In the genomic region with DNA sequence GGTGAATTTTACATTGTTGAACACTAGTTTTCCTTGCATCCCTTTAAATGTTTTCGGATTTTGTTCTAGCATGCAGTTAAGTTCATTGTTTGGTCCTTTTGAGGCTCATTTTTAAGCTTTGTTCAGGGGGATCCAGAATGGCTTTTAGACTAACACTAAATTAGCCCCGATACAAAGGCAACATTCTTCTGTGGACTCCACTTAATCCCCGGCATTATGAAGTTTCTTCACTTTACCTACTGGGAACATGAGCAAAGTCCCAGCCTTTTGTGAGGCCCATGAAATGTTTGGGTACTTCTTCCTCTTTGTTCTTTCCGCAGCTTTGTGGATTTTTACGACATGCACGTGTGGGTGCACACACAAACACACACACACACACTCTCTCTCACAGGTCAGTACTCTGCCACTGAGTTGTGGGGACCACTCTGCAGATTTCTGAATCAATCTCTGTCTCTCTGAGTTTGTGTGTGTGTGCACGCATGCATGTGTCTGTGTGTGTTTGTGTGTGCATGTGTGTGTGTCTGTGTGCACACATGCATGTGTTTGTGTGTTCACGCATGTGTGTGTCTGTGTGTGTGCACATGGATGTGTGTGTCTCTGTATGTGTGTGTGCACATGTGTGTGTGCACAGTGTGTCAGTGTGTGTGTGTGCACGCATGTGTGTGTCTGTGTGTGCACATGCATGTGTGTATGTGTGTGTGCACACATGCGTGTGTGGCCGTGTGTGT, we compare ENCODE assay signal across 13 cellular contexts.
"Had no signal": no experiment of that assay in that cellular context is flagged by ENCODE, and none has a peak within 500 bp of the region (broad histone marks: within the 10 kb centered on the region; RNA-seq: fewer than 3 reads in every experiment).

No MANE protein-coding gene starts in this region.

- H3K36me3 Mint-ChIP-seq: natural killer cell treated with Interleukin-12 subunit alpha and Interleukin-12 subunit beta and Interleukin-15 and Interleukin-18, amount 100 ng/mL, for 72 hours had no signal

- H3K27ac Mint-ChIP-seq: activated naive CD8-positive, alpha-beta T cell treated with anti-CD3 and anti-CD28 coated beads, Interleukin-2, amount 50 U/mL, for 24 hours; natural killer cell treated with Interleukin-12 subunit alpha and Interleukin-12 subunit beta and Interleukin-15 and Interleukin-18, amount 100 ng/mL, for 72 hours; T-helper 17 cell had no signal

- H3K36me3 ChIP-seq: stomach, tibial artery had no signal

- H3K9me3 ChIP-seq: mucosa of descending colon, stomach had no signal

- H3K4me1 Mint-ChIP-seq: activated naive CD8-positive, alpha-beta T cell treated with anti-CD3 and anti-CD28 coated beads, Interleukin-2, amount 50 U/mL, for 24 hours; T-helper 17 cell had no signal

- H3K27ac ChIP-seq: stomach, tibial artery had no signal

- H3K4me1 ChIP-seq: stomach, tibial artery had no signal

- H3K27me3 Mint-ChIP-seq: T-helper 17 cell had no signal

- DNase-seq: activated CD4-positive, CD25-positive, alpha-beta regulatory T cell; activated naive CD4-positive, alpha-beta T cell treated with Interleukin-2 at 50 U/mL for 16 hours; activated naive CD8-positive, alpha-beta T cell treated with anti-CD3 and anti-CD28 coated beads, Interleukin-2, amount 50 U/mL, for 24 hours; caudate nucleus; cortex of kidney; effector memory CD4-positive, alpha-beta T cell; mucosa of descending colon; SIG-M5; stimulated activated CD4-positive, alpha-beta T cell treated with anti-CD3 and anti-CD28 coated beads, Interleukin-4, amount 100 ng/mL, for 4 hours; stomach; T-helper 17 cell; tibial artery had no signal

- H3K4me3 Mint-ChIP-seq: activated naive CD8-positive, alpha-beta T cell treated with anti-CD3 and anti-CD28 coated beads, Interleukin-2, amount 50 U/mL, for 24 hours; natural killer cell treated with Interleukin-12 subunit alpha and Interleukin-12 subunit beta and Interleukin-15 and Interleukin-18, amount 100 ng/mL, for 72 hours; T-helper 17 cell had no signal

- H3K27me3 ChIP-seq: stomach, tibial artery had no signal

- ATAC-seq: activated naive CD8-positive, alpha-beta T cell treated with anti-CD3 and anti-CD28 coated beads, Interleukin-2, amount 50 U/mL, for 24 hours; mucosa of descending colon; natural killer cell treated with Interleukin-12 subunit alpha and Interleukin-12 subunit beta and Interleukin-15 and Interleukin-18, amount 100 ng/mL, for 72 hours; T-helper 17 cell had no signal

- H3K4me3 ChIP-seq: mucosa of descending colon, stomach, tibial artery had no signal
